ENCODE assay signal across 8 cellular contexts in the genomic region with DNA sequence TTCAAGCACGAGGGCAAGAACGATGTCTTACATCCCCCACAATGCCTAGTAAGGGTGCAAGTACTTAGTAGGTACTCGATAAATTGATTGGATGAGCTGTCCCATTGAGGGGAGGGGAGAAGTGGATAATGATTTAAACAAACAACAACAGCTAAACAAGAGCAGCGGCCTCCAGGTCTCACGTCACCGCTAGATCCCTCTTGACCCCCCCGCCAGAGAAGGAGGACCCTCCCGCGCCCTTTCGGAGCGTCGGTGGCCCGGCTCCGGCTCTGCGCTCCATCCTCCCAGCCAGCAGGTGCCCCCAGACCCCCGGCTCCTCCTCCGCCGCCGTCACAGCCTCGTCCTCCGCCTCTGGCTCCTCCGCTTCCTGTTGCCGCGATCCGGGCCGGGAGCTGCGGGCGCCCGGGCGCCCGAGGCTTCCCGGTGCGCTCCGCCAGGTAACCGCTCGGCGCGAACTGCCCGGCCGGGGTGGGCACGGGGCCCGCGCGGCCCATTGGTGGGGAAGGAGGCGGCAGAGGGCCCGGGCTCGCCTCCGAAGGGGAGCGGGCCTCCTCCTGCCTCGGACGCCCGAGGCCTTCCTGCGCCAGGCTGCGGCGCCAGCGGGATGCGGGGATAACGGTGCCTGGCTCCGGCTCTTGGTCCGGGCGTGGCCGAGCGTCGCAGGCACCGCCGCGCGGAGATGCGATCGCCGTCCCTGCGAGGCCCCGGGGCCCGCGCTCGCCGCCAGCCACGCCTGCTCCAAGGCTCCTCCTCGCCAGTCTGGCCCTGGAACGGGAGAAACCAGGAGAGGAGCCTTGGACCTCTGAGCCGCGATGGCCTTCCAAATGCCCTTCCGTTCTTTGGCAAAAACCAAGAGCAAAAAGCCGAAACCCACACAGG. TPM values are rescaled to one million over a fixed set of nuclear protein-coding genes. Genes with fewer than 3 reads are reported as not detected.
DNase-seq lines count a peak whose midpoint lies in the region; ATAC-seq, FAIRE-seq and TF ChIP-seq lines count a peak whose summit lies in the region.

A gene (plus strand): TSS at position 368 of the 879 bp plus-strand sequence. CDS start 2,143 bp downstream, outside the sequence.

- peak within 1 kb of the TSS; percentile 86 for H3K9ac ChIP-seq in adipocyte (ENCODE audit: low read length)

- TF ChIP-seq POLR2A in heart left ventricle (IDR thresholded peaks at IDR 0.05), result peak in 1 of 2 donors; percentile 85

- H3K4me1 ChIP-seq in PC-9 (replicated peaks; ENCODE audit: insufficient read depth), result peaks cover 21% of the 10 kb centered on the region
- peaks cover 20% of the 10 kb centered on the region for H3K4me1 ChIP-seq in adipocyte (ENCODE audit: control insufficient read depth, insufficient read depth, low read length)
- H3K4me1 ChIP-seq in heart left ventricle, result peaks cover 0 to 32% (median 20%) of the 10 kb centered on the region in 12 donors
- H3K4me1 ChIP-seq in pancreas, result peaks cover 10 to 22% (median 20%) of the 10 kb centered on the region in 3 donors

- DNase-seq in ELR (ENCODE audit: low read depth) (peak; percentile 82), PC-9 (peak; percentile 44 to 63), adipocyte (ENCODE audit: low read depth) (peak; percentile 89), heart left ventricle (peak; percentile 76 to 84 (median 81)), pancreas (peak; percentile 63 to 90 (median 72)), mucosa of gallbladder (ENCODE audit: low spot score) (no peak)

- H2AFZ ChIP-seq in PC-9, result peak within 1 kb of the TSS; percentile 82

- ATAC-seq in HG02884 (IDR thresholded peaks at IDR 0.05; ENCODE audit: unreplicated experiment) (peak; percentile 51), heart left ventricle (peak; percentile 33 to 82 (median 76)), pancreas (peak; percentile 80 to 90 (median 84)), HG03108 (IDR thresholded peaks at IDR 0.05; ENCODE audit: unreplicated experiment) (no peak)

- 0 to 2% (median 1%) methylated on average over 27 to 84 of the region's 84 CpGs for WGBS in heart left ventricle, 4 donors
- 1% methylated on average over 70 to 84 of the region's 84 CpGs for WGBS in pancreas, 2 donors

- H3K27me3 ChIP-seq in PC-9 (ENCODE audit: insufficient read depth, low read depth) (no peaks in the 10 kb centered on the region), adipocyte (replicated peaks; ENCODE audit: control insufficient read depth, insufficient read depth, low read length) (no peaks in the 10 kb centered on the region), heart left ventricle (peaks cover 0 to 42% (median 0%) of the 10 kb centered on the region in 9 donors), pancreas (no peaks in the 10 kb centered on the region)

- intact Hi-C loops in PC-9 (cut with micrococcal nuclease; ENCODE audit: unreplicated experiment), result no loop called here
- intact Hi-C loops in heart left ventricle (cut with DNase I), result loop anchor here in 1 of 10 donors (10.0 kb wide), 1 partner anchor 360 kb away; no protein-coding TSS in a partner anchor
- intact Hi-C loops in pancreas (cut with DNase I), result no loop called here

- H3K27ac ChIP-seq in PC-9, result no peak within 1 kb of the TSS
- H3K27ac ChIP-seq in heart left ventricle, result peak within 1 kb of the TSS; percentile 87 to 98 (median 94)
- peak within 1 kb of the TSS; percentile 71 to 95 (median 88) for H3K27ac ChIP-seq in pancreas

- H3K4me2 ChIP-seq in PC-9, result peak within 1 kb of the TSS; percentile 77

- H3K36me3 ChIP-seq in PC-9 (ENCODE audit: low read depth), result no peaks in the 10 kb centered on the region
- peaks cover 5% of the 10 kb centered on the region for H3K36me3 ChIP-seq in adipocyte (ENCODE audit: control insufficient read depth, insufficient read depth, low read length, severe bottlenecking)
- peaks cover 0 to 19% (median 6%) of the 10 kb centered on the region in 9 donors for H3K36me3 ChIP-seq in heart left ventricle
- H3K36me3 ChIP-seq in pancreas, result no peaks in the 10 kb centered on the region

- H3K9me2 ChIP-seq in PC-9 (ENCODE audit: insufficient read depth), result no peaks in the 10 kb centered on the region

- POLR2A ChIA-PET in PC-9 (lab: Charles Lee; ENCODE audit: unreplicated experiment), result no interaction called here

- H4K20me1 ChIP-seq in PC-9 (ENCODE audit: insufficient read depth), result no peaks in the 10 kb centered on the region

- H3K4me3 ChIP-seq in PC-9, result peak within 1 kb of the TSS; percentile 79
- H3K4me3 ChIP-seq in adipocyte (ENCODE audit: low read length), result peak within 1 kb of the TSS; percentile 83
- H3K4me3 ChIP-seq in heart left ventricle, result peak within 1 kb of the TSS; percentile 63 to 97 (median 78)
- peak within 1 kb of the TSS; percentile 60 to 80 (median 72) for H3K4me3 ChIP-seq in pancreas

- no peak for FAIRE-seq in pancreas (lab: Jason Lieb, UNC)

- CTCF ChIA-PET in PC-9 (lab: Charles Lee), result interaction anchor here (0.6 to 0.7 kb wide), 2 partner anchors 10 to 33 kb away, joined by 4 to 10 read pairs; no protein-coding TSS in a partner anchor

- no peaks in the 10 kb centered on the region for H3K79me2 ChIP-seq in PC-9 (ENCODE audit: low read depth)

- H3K9me3 ChIP-seq in PC-9 (ENCODE audit: insufficient read depth, low read depth), result no peaks in the 10 kb centered on the region
- H3K9me3 ChIP-seq in adipocyte (ENCODE audit: control insufficient read depth, low read length), result no peaks in the 10 kb centered on the region
- no peaks in the 10 kb centered on the region for H3K9me3 ChIP-seq in heart left ventricle
- no peaks in the 10 kb centered on the region for H3K9me3 ChIP-seq in pancreas

- H3F3A ChIP-seq in PC-9 (ENCODE audit: insufficient read depth, low read depth), result peaks cover 32% of the 10 kb centered on the region

- TF ChIP-seq CTCF in PC-9 (conservative IDR thresholded peaks at IDR 0.05), result no peak
- peak in 4 of 12 donors; percentile 8 to 37 (median 28) for TF ChIP-seq CTCF in heart left ventricle (IDR thresholded peaks at IDR 0.05)
- no peak for TF ChIP-seq CTCF in pancreas (IDR thresholded peaks at IDR 0.05)

- no TSS peak for BruUV-seq in PC-9 (replicated peaks; lab: Mats Ljungman, UMichigan)

RNA-seq across cellular contexts. Expression of the gene that starts here (rescaled TPM):
- total RNA-seq in PC-9 (2021) (6.0 and 7.7 TPM in 2 replicates), heart left ventricle (10 to 100 TPM in 6 of 9 donors, 1 to 10 TPM in 3; 9.4 to 15.0 (median 10.3) TPM), pancreas (1 to 10 TPM; 1.7 to 5.7 (median 2.6) TPM), mucosa of gallbladder (9.8 TPM)
- polyA plus RNA-seq in heart left ventricle (10 to 100 TPM in 1 of 2 donors, 1 to 10 TPM in 1; 4.0 to 12.2 TPM), pancreas (1 to 10 TPM; 1.5 to 3.4 TPM)
